15 cellular contexts compared by ENCODE assay signal in the genomic region with DNA sequence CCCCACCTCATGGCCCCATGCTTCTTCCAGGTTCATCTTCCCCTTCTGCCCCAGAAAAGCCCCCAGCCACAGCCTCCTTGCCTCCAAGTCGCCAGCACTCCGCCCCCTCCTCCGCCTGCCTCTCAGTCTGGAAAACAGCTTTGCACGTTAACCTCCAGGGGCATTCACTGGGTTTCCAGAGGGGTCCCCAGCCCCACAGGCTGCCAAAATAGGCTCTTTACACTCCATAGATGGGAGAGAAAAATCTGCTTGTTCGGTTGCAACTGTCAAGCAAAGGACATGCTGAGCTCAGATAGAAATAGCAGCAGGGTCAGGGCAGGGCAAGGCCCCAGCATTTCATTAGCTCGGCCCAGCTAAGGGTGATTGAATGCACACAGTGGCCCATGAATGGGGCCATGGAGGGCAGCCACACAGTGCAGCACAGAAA.
A peak's percentile ranks its signal among the peaks of the same experiment; 100 is the strongest.
DNase-seq lines count a peak whose midpoint lies in the region; ATAC-seq and TF ChIP-seq lines count a peak whose summit lies in the region.
"Had no signal": no experiment of that assay in that cellular context is flagged by ENCODE, and none has a peak within 500 bp of the region (broad histone marks: within the 10 kb centered on the region; RNA-seq: fewer than 3 reads in every experiment).

No MANE protein-coding gene starts in this region.

- ATAC-seq in HG03342 (IDR thresholded peaks at IDR 0.05; ENCODE audit: unreplicated experiment) = no peak

- no peaks in the 10 kb centered on the region for H3K27me3 ChIP-seq in left ventricle myocardium inferior (ENCODE audit: low read depth)
- no peaks in the 10 kb centered on the region for H3K27me3 ChIP-seq in MG63

- H3K36me3 ChIP-seq in left ventricle myocardium inferior (no peaks in the 10 kb centered on the region), MG63 (no peaks in the 10 kb centered on the region)

- no peak overlapping the region for H3K4me3 ChIP-seq in left ventricle myocardium inferior
- H3K4me3 ChIP-seq in MG63 = no peak overlapping the region

- peak overlapping the region; percentile 68 for H3K27ac Mint-ChIP-seq in neural crest cell (ENCODE audit: unreplicated experiment)
- H3K27ac Mint-ChIP-seq: activated naive CD4-positive, alpha-beta T cell treated with anti-CD3 and anti-CD28 coated beads for 36 hours; IgD-negative memory B cell had no signal

- TF ChIP-seq CTCF in left ventricle myocardium inferior (IDR thresholded peaks at IDR 0.05; ENCODE audit: borderline replicate concordance) = no peak
- no peak for TF ChIP-seq CTCF in neural crest cell (conservative IDR thresholded peaks at IDR 0.05)

- H3K36me3 Mint-ChIP-seq in neural crest cell (ENCODE audit: low read depth) = peaks cover 1% of the 10 kb centered on the region

- H3K4me3 Mint-ChIP-seq in neural crest cell = peak overlapping the region; percentile 68
- H3K4me3 Mint-ChIP-seq: activated naive CD4-positive, alpha-beta T cell treated with anti-CD3 and anti-CD28 coated beads for 36 hours; IgD-negative memory B cell had no signal

- peaks cover 6% of the 10 kb centered on the region for H3K9me3 Mint-ChIP-seq in neural crest cell
- H3K9me3 Mint-ChIP-seq: activated naive CD4-positive, alpha-beta T cell treated with anti-CD3 and anti-CD28 coated beads for 36 hours had no signal

- H3K4me1 ChIP-seq in left ventricle myocardium inferior = peaks cover 45% of the 10 kb centered on the region

- intact Hi-C loops in left ventricle myocardium inferior (cut with micrococcal nuclease) = no loop called here

- no peak for DNase-seq in left ventricle myocardium inferior
- DNase-seq in neural crest cell (ENCODE audit: low read depth, low spot score) = peak; percentile 64
- DNase-seq in superior temporal gyrus (ENCODE audit: extremely low spot score) = peak; percentile 63
- DNase-seq in MG63 = no peak
- DNase-seq in NAMALWA (ENCODE audit: low spot score) = no peak
- DNase-seq in foreskin melanocyte = no peak
- DNase-seq: activated CD4-positive, alpha-beta T cell treated with anti-CD3 and anti-CD28 coated beads, Interleukin-2, amount 50 U/mL, for 4 hours; activated naive CD4-positive, alpha-beta T cell treated with anti-CD3 and anti-CD28 coated beads for 36 hours; naive B cell; NCI-H187; stimulated activated naive CD4-positive, alpha-beta T cell treated with Interleukin-2 at 50 U/mL for 16 hours; T-helper 1 cell had no signal

- H3K9me3 ChIP-seq in left ventricle myocardium inferior (replicated peaks) = no peaks in the 10 kb centered on the region
- H3K9me3 ChIP-seq in MG63 = no peaks in the 10 kb centered on the region

- no peaks in the 10 kb centered on the region for H3K27me3 Mint-ChIP-seq in neural crest cell (ENCODE audit: low read depth)
- H3K27me3 Mint-ChIP-seq: IgD-negative memory B cell, naive B cell had no signal

- peaks cover 72% of the 10 kb centered on the region for H3K4me1 Mint-ChIP-seq in neural crest cell

- H3K27ac ChIP-seq in cingulate gyrus (ENCODE audit: low read depth, low read length) = peak overlapping the region; percentile 43
- H3K27ac ChIP-seq in left ventricle myocardium inferior (replicated peaks) = peak overlapping the region; percentile 65

Comparison
In these comparisons a context has a peak if more than half of its experiments do, and no peak if none do; other contexts are left out.
1. DNase-seq: peak in neural crest cell (single experiment) and superior temporal gyrus (single experiment); none in left ventricle myocardium inferior (single experiment), MG63 (single experiment), NAMALWA (single experiment) and foreskin melanocyte (single experiment).